Comparison of ENCODE assay signal across 16 cellular contexts in genomic region chr4:182823576-182823975, GRCh38.
DNase-seq lines count a peak whose midpoint lies in the region; ATAC-seq and TF ChIP-seq lines count a peak whose summit lies in the region.
"Had no signal": no experiment of that assay in that cellular context is flagged by ENCODE, and none has a peak within 500 bp of the region (broad histone marks: within the 10 kb centered on the region; RNA-seq: fewer than 3 reads in every experiment).

No MANE protein-coding gene starts in this region.

- no peak overlapping the region for H3K27ac Mint-ChIP-seq in CD8-positive, alpha-beta memory T cell
- H3K27ac Mint-ChIP-seq: activated CD4-positive, alpha-beta memory T cell treated with anti-CD3 and anti-CD28 coated beads for 36 hours; activated naive CD4-positive, alpha-beta T cell treated with anti-CD3 and anti-CD28 coated beads, Interleukin-2, amount 50 U/mL, for 24 hours; memory B cell had no signal

- H3K27me3 Mint-ChIP-seq in CD8-positive, alpha-beta memory T cell = peaks cover 7 to 12% of the 10 kb centered on the region in 2 donors

- H3K9me3 Mint-ChIP-seq in CD8-positive, alpha-beta memory T cell = no peaks in the 10 kb centered on the region
- H3K9me3 Mint-ChIP-seq: activated CD4-positive, alpha-beta memory T cell treated with anti-CD3 and anti-CD28 coated beads for 36 hours; activated naive CD4-positive, alpha-beta T cell treated with anti-CD3 and anti-CD28 coated beads, Interleukin-2, amount 50 U/mL, for 24 hours; memory B cell had no signal

- H3K4me3 Mint-ChIP-seq in CD8-positive, alpha-beta memory T cell = no peak overlapping the region
- H3K4me3 Mint-ChIP-seq: activated CD4-positive, alpha-beta memory T cell treated with anti-CD3 and anti-CD28 coated beads for 36 hours; activated naive CD4-positive, alpha-beta T cell treated with anti-CD3 and anti-CD28 coated beads, Interleukin-2, amount 50 U/mL, for 24 hours; memory B cell had no signal

- no peaks in the 10 kb centered on the region for H3K36me3 Mint-ChIP-seq in CD8-positive, alpha-beta memory T cell
- H3K36me3 Mint-ChIP-seq: activated CD4-positive, alpha-beta memory T cell treated with anti-CD3 and anti-CD28 coated beads for 36 hours; activated naive CD4-positive, alpha-beta T cell treated with anti-CD3 and anti-CD28 coated beads, Interleukin-2, amount 50 U/mL, for 24 hours; memory B cell had no signal

- intact Hi-C loops in left ventricle myocardium superior (cut with micrococcal nuclease) = no loop called here

- H3K27me3 ChIP-seq in CD8-positive, alpha-beta memory T cell (ENCODE audit: insufficient read depth, low read length, poor library complexity, severe bottlenecking) = no peaks in the 10 kb centered on the region
- H3K27me3 ChIP-seq: Peyer's patch, transverse colon had no signal

- no peak for TF ChIP-seq CTCF in GM13977 (IDR thresholded peaks at IDR 0.05; ENCODE audit: extremely low read depth, insufficient read depth, missing control alignments)

- POLR2A ChIA-PET in CD8-positive, alpha-beta memory T cell (lab: Charles Lee) = no interaction called here

- peak; percentile 61 for ATAC-seq in GM19455 (IDR thresholded peaks at IDR 0.05; ENCODE audit: unreplicated experiment)
- peak; percentile 70 for ATAC-seq in HG02763 (IDR thresholded peaks at IDR 0.05; ENCODE audit: unreplicated experiment)
- peak; percentile 67 for ATAC-seq in HG03442 (IDR thresholded peaks at IDR 0.05; ENCODE audit: unreplicated experiment)
- no peak for ATAC-seq in left ventricle myocardium superior

- H3K4me3 ChIP-seq in CD8-positive, alpha-beta memory T cell (ENCODE audit: low read length) = no peak overlapping the region
- H3K4me3 ChIP-seq: Peyer's patch, transverse colon had no signal

- H3K27ac ChIP-seq in CD8-positive, alpha-beta memory T cell (ENCODE audit: low read depth, low read length) = no peak overlapping the region
- H3K27ac ChIP-seq: Peyer's patch, transverse colon had no signal

- H3K9me3 ChIP-seq in CD8-positive, alpha-beta memory T cell (ENCODE audit: low read length) = no peaks in the 10 kb centered on the region
- H3K9me3 ChIP-seq: Peyer's patch, transverse colon had no signal

- no peaks in the 10 kb centered on the region for H3K4me1 ChIP-seq in CD8-positive, alpha-beta memory T cell (ENCODE audit: insufficient read depth, low read length)
- H3K4me1 ChIP-seq: Peyer's patch, transverse colon had no signal

- DNase-seq in GM13977 (ENCODE audit: low spot score) (peak; percentile 60), KBM-7 (no peak), left ventricle myocardium superior (no peak)
- no peak for DNase-seq in stimulated activated CD4-positive, alpha-beta T cell treated with anti-CD3 and anti-CD28 coated beads, Interleukin-12 subunit alpha, Interleukin-12 subunit beta, amount 100 ng/mL, for 4 hours
- no peak for DNase-seq in CD8-positive, alpha-beta memory T cell
- DNase-seq: ACHN; activated CD4-positive, alpha-beta memory T cell treated with anti-CD3 and anti-CD28 coated beads for 36 hours; central memory CD4-positive, alpha-beta T cell; NCI-H2227 treated with DMSO at 0.1 percent for 48 hours; Peyer's patch; transverse colon had no signal

- H3K36me3 ChIP-seq in CD8-positive, alpha-beta memory T cell (ENCODE audit: insufficient read depth, low read length) = no peaks in the 10 kb centered on the region
- H3K36me3 ChIP-seq: Peyer's patch, transverse colon had no signal

- in situ Hi-C loops in GM13977 (cut with MboI; ENCODE audit: low pct_unique_long_range_greater_than_20kb, low sequenced_read_pairs, unreplicated experiment) = no loop called here
- in situ Hi-C loops in KBM-7 (cut with MboI; ENCODE audit: low pct_unique_long_range_greater_than_20kb, low sequenced_read_pairs) = no loop called here

- CTCF ChIA-PET in CD8-positive, alpha-beta memory T cell (lab: Charles Lee) = no interaction called here

- no peaks in the 10 kb centered on the region for H3K4me1 Mint-ChIP-seq in CD8-positive, alpha-beta memory T cell
- H3K4me1 Mint-ChIP-seq: activated naive CD4-positive, alpha-beta T cell treated with anti-CD3 and anti-CD28 coated beads, Interleukin-2, amount 50 U/mL, for 24 hours; memory B cell had no signal
